In the genomic region with DNA sequence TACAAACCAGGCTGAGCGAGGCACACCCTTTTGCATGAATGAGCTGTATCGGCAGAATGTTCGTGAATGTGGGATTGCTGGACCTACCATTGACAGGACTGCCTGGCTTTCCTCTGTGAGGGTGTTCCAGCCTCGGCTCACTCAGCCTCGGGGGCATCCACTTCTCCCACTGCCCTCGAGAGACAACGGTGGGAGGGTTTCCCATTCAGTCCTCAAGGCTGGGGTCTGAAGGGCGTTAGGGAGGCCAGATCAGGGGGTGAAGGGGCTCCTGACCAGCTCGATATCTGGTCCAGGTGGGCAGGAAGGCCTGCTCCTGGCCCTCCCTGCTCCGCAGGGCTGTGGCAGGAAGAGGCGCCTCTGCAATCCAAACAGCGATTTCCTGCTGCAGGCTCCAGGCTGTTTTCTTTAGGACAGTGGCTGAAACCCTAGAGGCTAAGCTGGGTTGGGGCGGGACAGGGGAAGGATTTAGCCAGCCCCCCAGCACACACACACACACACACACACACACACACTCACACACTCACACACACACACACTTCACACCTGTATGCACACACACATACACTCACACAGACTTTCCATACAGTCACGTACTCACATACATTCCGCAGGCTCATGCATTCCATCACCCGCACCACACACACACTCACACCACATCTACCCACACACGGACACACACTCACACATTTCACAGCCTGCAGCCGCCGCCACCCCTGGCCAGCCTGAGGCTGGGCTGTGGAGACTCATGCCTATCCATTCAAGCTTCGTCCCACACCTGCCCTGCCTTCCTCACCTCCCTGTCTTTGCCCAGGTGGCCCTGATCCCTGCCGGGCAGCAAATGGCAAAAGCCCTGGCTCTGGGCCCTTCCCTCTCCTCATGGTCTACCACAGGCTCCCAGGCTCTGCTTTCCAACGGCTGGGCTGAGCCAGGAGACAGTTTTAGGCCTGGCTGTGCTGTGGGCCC, we compare ENCODE assay signal across 16 cellular contexts. TPM values are rescaled to one million over a fixed set of nuclear protein-coding genes. Genes with fewer than 3 reads are reported as not detected.
DNase-seq lines count a peak whose midpoint lies in the region; ATAC-seq and TF ChIP-seq lines count a peak whose summit lies in the region.
"Had no signal": no experiment of that assay in that cellular context is flagged by ENCODE, and none has a peak within 500 bp of the region (broad histone marks: within the 10 kb centered on the region; RNA-seq: fewer than 3 reads in every experiment).

No MANE protein-coding gene starts in this region.

- H3K79me2 ChIP-seq in osteoblast (ENCODE audit: insufficient read depth, low read length) = no peaks in the 10 kb centered on the region

- no peak overlapping the region for H3K4me3 ChIP-seq in H7 (ENCODE audit: insufficient read depth, low read depth, low read length)
- H3K4me3 ChIP-seq in RWPE2 (ENCODE audit: severe bottlenecking) = no peak overlapping the region
- H3K4me3 ChIP-seq in osteoblast (ENCODE audit: insufficient read depth, low read length) = no peak overlapping the region
- H3K4me3 ChIP-seq: breast epithelium, transverse colon had no signal

- ATAC-seq in RWPE2 (ENCODE audit: low read depth) (peak; percentile 37), GM18909 (IDR thresholded peaks at IDR 0.05; ENCODE audit: poor library complexity, unreplicated experiment) (no peak)
- ATAC-seq: foreskin keratinocyte, left lobe of liver had no signal

- H3K36me3 ChIP-seq in H7 (replicated peaks; ENCODE audit: control insufficient read depth, insufficient read depth, low read length) (peaks cover 2% of the 10 kb centered on the region), RWPE2 (ENCODE audit: low read depth) (peaks cover 19% of the 10 kb centered on the region), osteoblast (ENCODE audit: insufficient read depth, low read length) (no peaks in the 10 kb centered on the region)
- H3K36me3 ChIP-seq: breast epithelium, transverse colon had no signal

- H3K27ac ChIP-seq in RWPE2 (ENCODE audit: poor library complexity, severe bottlenecking) = peak overlapping the region; percentile 27
- H3K27ac ChIP-seq in osteoblast (ENCODE audit: low read depth, low read length) = no peak overlapping the region
- H3K27ac ChIP-seq: breast epithelium, foreskin keratinocyte, HL-60, transverse colon had no signal

- H3K27me3 ChIP-seq in H7 (ENCODE audit: control insufficient read depth, insufficient read depth, low read length) (peaks cover 3% of the 10 kb centered on the region; the same call in 1 of the 2 replicates), RWPE2 (ENCODE audit: insufficient read depth, poor library complexity, severe bottlenecking) (no peaks in the 10 kb centered on the region), osteoblast (ENCODE audit: insufficient read depth, low read length) (peaks cover 24% of the 10 kb centered on the region)

- H3K9me3 ChIP-seq in RWPE2 (ENCODE audit: severe bottlenecking) (no peaks in the 10 kb centered on the region), osteoblast (ENCODE audit: low read depth, low read length) (no peaks in the 10 kb centered on the region)
- H3K9me3 ChIP-seq: breast epithelium, transverse colon had no signal

- no peaks in the 10 kb centered on the region for H4K20me1 ChIP-seq in osteoblast (ENCODE audit: insufficient read depth, low read length)

- H3K4me2 ChIP-seq in osteoblast (ENCODE audit: insufficient read depth, low read length) = peak overlapping the region; percentile 45

- DNase-seq in H7 (peak; percentile 67), RWPE2 (ENCODE audit: low spot score) (no peak), fibroblast of gingiva (ENCODE audit: low read depth) (peak; percentile 7), osteoblast (ENCODE audit: insufficient read length, low spot score, missing footprints) (peak; percentile 89), middle frontal gyrus (ENCODE audit: extremely low spot score, low spot score) (no peak)
- no peak for DNase-seq in stimulated activated CD4-positive, alpha-beta T cell treated with anti-CD3 and anti-CD28 coated beads, Interleukin-4, amount 100 ng/mL, for 4 hours
- no peak for DNase-seq in activated effector memory CD4-positive, alpha-beta T cell treated with anti-CD3 and anti-CD28 coated beads, Interleukin-2, amount 50 U/mL, for 16 hours
- DNase-seq: activated T-cell treated with anti-CD3 and anti-CD28 coated beads for 4 hours, Calu3, foreskin keratinocyte, NCI-H1694, transverse colon had no signal

- peak overlapping the region; percentile 84 for H2AFZ ChIP-seq in osteoblast (ENCODE audit: low read length)

- TF ChIP-seq CTCF in RWPE2 (IDR thresholded peaks at IDR 0.05; ENCODE audit: poor library complexity, severe bottlenecking) (no peak), osteoblast (IDR thresholded peaks at IDR 0.05; ENCODE audit: extremely low read depth, low read depth, low read length) (no peak)

- peaks cover 7% of the 10 kb centered on the region for H3K4me1 ChIP-seq in RWPE2 (ENCODE audit: insufficient read depth, poor library complexity, severe bottlenecking)
- H3K4me1 ChIP-seq in osteoblast (ENCODE audit: insufficient read depth, low read length) = no peaks in the 10 kb centered on the region
- H3K4me1 ChIP-seq: breast epithelium, foreskin keratinocyte, transverse colon had no signal

RNA-seq across cellular contexts. Expression of gene MDFI, which starts 17.7 kb away (rescaled TPM):
- total RNA-seq in H7 (2014; rRNA removed; shearing (Covaris generic)) = 205 and 262 TPM in 2 replicates
- total RNA-seq in osteoblast = 0.72 and 5.3 TPM in 2 replicates
- total RNA-seq: left lobe of liver had no signal

Comparison
In these comparisons a context has a peak if more than half of its experiments do, and no peak if none do; other contexts are left out.
1. DNase-seq: peak in H7 (single experiment), fibroblast of gingiva (single experiment) and osteoblast (single experiment); none in RWPE2 (single experiment), middle frontal gyrus (single experiment), stimulated activated CD4-positive, alpha-beta T cell treated with anti-CD3 and anti-CD28 coated beads, Interleukin-4, amount 100 ng/mL, for 4 hours (0 of 2) and activated effector memory CD4-positive, alpha-beta T cell treated with anti-CD3 and anti-CD28 coated beads, Interleukin-2, amount 50 U/mL, for 16 hours (single experiment).
2. RNA of gene MDFI, which starts 17.7 kb away (total RNA-seq): 205 to 262 TPM in H7; 0.72 to 5.3 TPM in osteoblast; every median in the first group is over 10 times any median in the second.